ENCODE assay signal across 8 cellular contexts in the genomic region with DNA sequence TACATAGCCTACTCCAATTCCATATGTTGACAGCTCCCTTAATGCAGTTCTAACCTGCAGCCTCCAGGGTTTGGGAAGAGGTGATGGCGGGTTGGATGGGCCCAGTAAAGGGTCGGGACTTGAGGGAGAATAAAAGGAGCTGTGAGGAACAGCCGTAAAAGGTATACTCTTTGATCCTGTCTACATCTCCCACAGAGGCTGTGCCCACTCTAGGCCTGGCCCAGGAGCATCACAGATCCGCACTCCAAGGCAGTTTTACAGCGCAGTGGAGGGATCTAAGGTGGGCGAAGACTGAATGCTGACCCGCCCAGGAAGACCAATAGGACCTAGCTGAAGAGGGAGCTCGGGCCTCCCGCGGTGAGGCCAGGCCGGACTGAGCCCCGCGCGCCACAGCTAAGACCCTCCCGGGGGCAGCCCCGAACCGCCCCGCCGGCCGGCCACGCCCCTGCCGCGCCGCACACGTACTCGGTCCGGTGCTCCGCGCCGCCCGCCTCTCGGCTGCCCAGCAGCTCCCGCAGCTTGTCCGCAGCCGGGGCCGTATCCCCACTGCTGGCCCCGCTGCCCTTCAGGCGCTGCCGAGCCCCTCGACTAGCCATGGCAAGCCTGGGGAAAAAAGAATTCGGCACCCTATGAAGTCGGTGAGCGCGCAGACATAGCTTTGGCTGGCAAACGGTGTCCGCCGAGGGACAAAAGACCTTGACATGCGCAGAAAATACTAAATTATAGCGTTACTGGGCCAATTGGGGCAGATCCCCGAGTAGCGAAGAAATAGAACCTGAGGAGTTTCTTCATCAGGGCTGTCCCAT. TPM values are rescaled to one million over a fixed set of nuclear protein-coding genes. Genes with fewer than 3 reads are reported as not detected.
DNase-seq lines count a peak whose midpoint lies in the region; TF ChIP-seq lines count a peak whose summit lies in the region.

A gene with protein sequence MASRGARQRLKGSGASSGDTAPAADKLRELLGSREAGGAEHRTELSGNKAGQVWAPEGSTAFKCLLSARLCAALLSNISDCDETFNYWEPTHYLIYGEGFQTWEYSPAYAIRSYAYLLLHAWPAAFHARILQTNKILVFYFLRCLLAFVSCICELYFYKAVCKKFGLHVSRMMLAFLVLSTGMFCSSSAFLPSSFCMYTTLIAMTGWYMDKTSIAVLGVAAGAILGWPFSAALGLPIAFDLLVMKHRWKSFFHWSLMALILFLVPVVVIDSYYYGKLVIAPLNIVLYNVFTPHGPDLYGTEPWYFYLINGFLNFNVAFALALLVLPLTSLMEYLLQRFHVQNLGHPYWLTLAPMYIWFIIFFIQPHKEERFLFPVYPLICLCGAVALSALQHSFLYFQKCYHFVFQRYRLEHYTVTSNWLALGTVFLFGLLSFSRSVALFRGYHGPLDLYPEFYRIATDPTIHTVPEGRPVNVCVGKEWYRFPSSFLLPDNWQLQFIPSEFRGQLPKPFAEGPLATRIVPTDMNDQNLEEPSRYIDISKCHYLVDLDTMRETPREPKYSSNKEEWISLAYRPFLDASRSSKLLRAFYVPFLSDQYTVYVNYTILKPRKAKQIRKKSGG (minus strand): TSS at position 695 of the 806 bp plus-strand sequence. CDS start 99 bp downstream, at position 596.

- CTCF ChIA-PET in Calu3 (lab: Charles Lee): interaction anchor here (0.6 to 2.5 kb wide), 6 partner anchors 56 to 410 kb away, joined by 3 to 12 read pairs (median 4); a partner anchor contains a TSS

- H4K20me1 ChIP-seq in OCI-LY1 (ENCODE audit: insufficient read depth, low read length): no peaks in the 10 kb centered on the region

- H3K36me3 ChIP-seq in OCI-LY1 (ENCODE audit: insufficient read depth, low read length) (peaks cover 39% of the 10 kb centered on the region), mucosa of rectum (ENCODE audit: control insufficient read depth in 2 of 2, insufficient read depth in 2 of 2, low read length in 2 of 2) (peaks cover 3 to 15% of the 10 kb centered on the region in 2 donors)

- H3K27me3 ChIP-seq in OCI-LY1 (ENCODE audit: insufficient read depth, low read length): no peaks in the 10 kb centered on the region
- H3K27me3 ChIP-seq in mucosa of rectum (ENCODE audit: control insufficient read depth in 2 of 2, insufficient read depth in 2 of 2, low read length in 2 of 2): no peaks in the 10 kb centered on the region

- H3K4me1 ChIP-seq in OCI-LY1 (ENCODE audit: insufficient read depth, low read length, severe bottlenecking) (peaks cover 18% of the 10 kb centered on the region), mucosa of rectum (ENCODE audit: control insufficient read depth in 2 of 2, insufficient read depth in 2 of 2, low read length in 2 of 2) (peaks cover 10 to 14% of the 10 kb centered on the region in 2 donors)

- BruUV-seq in Calu3 (replicated peaks; lab: Mats Ljungman, UMichigan): no TSS peak

- no peaks in the 10 kb centered on the region for H3K9me3 ChIP-seq in OCI-LY1 (ENCODE audit: low read length)
- no peaks in the 10 kb centered on the region for H3K9me3 ChIP-seq in mucosa of rectum (ENCODE audit: control insufficient read depth in 2 of 2, low read length in 2 of 2)

- H3K4me2 ChIP-seq in OCI-LY1 (ENCODE audit: low read length): peak within 1 kb of the TSS; percentile 91

- H3K4me3 Mint-ChIP-seq in Calu3 (ENCODE audit: low read depth, unreplicated experiment): peak within 1 kb of the TSS; percentile 78

- H3K79me2 ChIP-seq in OCI-LY1 (ENCODE audit: insufficient read depth, low read length): no peaks in the 10 kb centered on the region

- no peaks in the 10 kb centered on the region for H3K9me2 ChIP-seq in OCI-LY1 (ENCODE audit: low read depth, low read length)

- H3K9ac ChIP-seq in OCI-LY1 (ENCODE audit: low read length) (peak within 1 kb of the TSS; percentile 85), mucosa of rectum (ENCODE audit: low read depth in 1 of 2, low read length in 2 of 2) (peak within 1 kb of the TSS; percentile 85 to 89)

- peaks cover 14% of the 10 kb centered on the region for H3K36me3 Mint-ChIP-seq in Calu3 (ENCODE audit: insufficient read depth, unreplicated experiment)

- peak within 1 kb of the TSS; percentile 8 for H3K27ac ChIP-seq in OCI-LY1 (ENCODE audit: low read depth, low read length, poor library complexity, severe bottlenecking)
- peak within 1 kb of the TSS; percentile 82 to 90 for H3K27ac ChIP-seq in mucosa of rectum (ENCODE audit: low read depth in 2 of 2, low read length in 2 of 2)

- H3K27me3 Mint-ChIP-seq in Calu3 (ENCODE audit: unreplicated experiment): no peaks in the 10 kb centered on the region

- H2AFZ ChIP-seq in OCI-LY1 (ENCODE audit: low read length): peak within 1 kb of the TSS; percentile 96

- TF ChIP-seq CTCF in Calu3 (IDR thresholded peaks at IDR 0.05; ENCODE audit: unreplicated experiment): peak; percentile 8
- no peak for TF ChIP-seq CTCF in GM20000 (IDR thresholded peaks at IDR 0.05; ENCODE audit: extremely low read depth, missing control alignments)
- TF ChIP-seq CTCF in OCI-LY1 (IDR thresholded peaks at IDR 0.05; ENCODE audit: low read length): peak; percentile 23; the same call in 1 of the 2 replicates
- TF ChIP-seq CTCF in epithelial cell of proximal tubule (conservative IDR thresholded peaks at IDR 0.05; ENCODE audit: low read depth, low read length): peak; percentile 46

- H3K27ac Mint-ChIP-seq in Calu3 (ENCODE audit: unreplicated experiment): peak within 1 kb of the TSS; percentile 70

- DNase-seq in Calu3 (peak; percentile 76), GM20000 (ENCODE audit: low spot score) (peak; percentile 90), HT1080 (ENCODE audit: low read depth) (peak; percentile 74), activated T-cell treated with anti-CD3 and anti-CD28 coated beads for 24 hours (ENCODE audit: low read depth) (peak; percentile 86), epithelial cell of proximal tubule (ENCODE audit: low read depth) (no peak)
- peak; percentile 76 to 85 for DNase-seq in stimulated activated CD8-positive, alpha-beta memory T cell treated with anti-CD3 and anti-CD28 coated beads, Interleukin-7, amount 100 ng/mL, for 1 hour (ENCODE audit: low read depth in 2 of 2)

- H3K4me3 ChIP-seq in OCI-LY1 (ENCODE audit: low read depth, low read length, poor library complexity, severe bottlenecking) (peak within 1 kb of the TSS; percentile 80), epithelial cell of proximal tubule (ENCODE audit: low read depth, low read length) (peak within 1 kb of the TSS; percentile 85), mucosa of rectum (ENCODE audit: low read length in 2 of 2) (peak within 1 kb of the TSS; percentile 94 to 97)

- intact Hi-C loops in Calu3 (cut with micrococcal nuclease; ENCODE audit: unreplicated experiment): loop anchor here (10.0 kb wide), 1 partner anchor 204 kb away; a partner anchor contains a TSS

- no peaks in the 10 kb centered on the region for H3K4me1 Mint-ChIP-seq in Calu3 (ENCODE audit: low read depth, unreplicated experiment)

- H3F3A ChIP-seq in OCI-LY1 (ENCODE audit: insufficient read depth, low read length): 0 out of 2 replicates have a peak, but pooled peaks cover 5% of the 10 kb centered on the region

- no peaks in the 10 kb centered on the region for H3K9me3 Mint-ChIP-seq in Calu3 (ENCODE audit: low read depth, unreplicated experiment)

RNA-seq across cellular contexts. Expression of the gene that starts here (rescaled TPM):
- 12.6 and 14.2 TPM in 2 replicates for total RNA-seq in Calu3 (2022)
- 18.3 and 25.1 TPM in 2 replicates for total RNA-seq in HT1080 (2014; rRNA removed; shearing (Covaris generic))
- 22.5 and 29.4 TPM in 2 replicates for polyA plus RNA-seq in HT1080 (2015; cell fraction: cytosol; rRNA removed)
- 49.0 and 58.5 TPM in 2 replicates for polyA plus RNA-seq in HT1080 (2015; cell fraction: nucleus; rRNA removed)
- 19.2 and 29.8 TPM in 2 replicates for total RNA-seq in epithelial cell of proximal tubule
